Comparison of ENCODE assay signal across 8 cellular contexts in the genomic region with DNA sequence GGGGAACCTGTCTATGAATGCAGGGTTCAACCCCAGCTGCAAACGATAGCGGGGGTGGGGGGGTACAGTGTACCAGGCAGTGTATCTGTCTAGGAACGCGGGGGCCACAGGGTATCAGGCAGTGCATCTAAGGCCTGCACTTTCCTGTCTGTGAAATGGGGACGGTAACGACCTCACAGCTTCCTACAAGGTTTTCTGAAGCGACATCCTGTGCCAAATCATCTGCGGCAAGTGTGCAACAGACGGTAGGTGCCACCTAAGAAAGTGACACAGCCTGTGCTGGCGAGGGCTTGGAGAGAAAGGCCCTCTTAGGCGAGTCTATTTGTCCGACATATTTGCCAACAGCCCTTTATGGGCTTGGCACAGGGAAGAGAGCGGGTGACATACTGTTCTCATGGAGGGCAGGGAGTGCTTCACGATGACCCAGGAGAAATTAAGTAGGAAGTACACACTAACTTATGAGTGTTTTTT. TPM values are rescaled to one million over a fixed set of nuclear protein-coding genes. Genes with fewer than 3 reads are reported as not detected.
DNase-seq lines count a peak whose midpoint lies in the region; ATAC-seq and TF ChIP-seq lines count a peak whose summit lies in the region.

No MANE protein-coding gene starts in this region.

- H3K27ac Mint-ChIP-seq in activated B cell treated with CpG ODN at 0.5 μM for 24 hours, result peak overlapping the region; percentile 72

- H3K4me3 Mint-ChIP-seq in activated B cell treated with CpG ODN at 0.5 μM for 24 hours, result peak overlapping the region; percentile 59

- ATAC-seq in DND-41 (ENCODE audit: insufficient read depth, low read depth) (no peak), activated B cell treated with CpG ODN at 0.5 μM for 24 hours (ENCODE audit: low read depth) (no peak), GM21825 (IDR thresholded peaks at IDR 0.05; ENCODE audit: unreplicated experiment) (no peak), HG03025 (IDR thresholded peaks at IDR 0.05; ENCODE audit: low FRiP score, unreplicated experiment) (no peak)

- H3K4me3 ChIP-seq in DND-41 (ENCODE audit: low read depth in 1 of 2, low read length in 2 of 2) (no peak overlapping the region), duodenal mucosa (ENCODE audit: low read depth in 1 of 2, low read length in 2 of 2) (peak overlapping the region; percentile 31 to 38), rectal smooth muscle tissue (ENCODE audit: low read length) (peak overlapping the region; percentile 18)

- peak overlapping the region; percentile 43; the same call in 1 of the 2 replicates for H3K4me2 ChIP-seq in DND-41 (ENCODE audit: insufficient read depth, low read length)

- intact Hi-C loops in activated B cell treated with CpG ODN at 0.5 μM for 24 hours (cut with micrococcal nuclease), result loop anchor here (10.0 kb wide), 1 partner anchor 298 kb away; no protein-coding TSS in a partner anchor

- no peak overlapping the region for H3K9ac ChIP-seq in DND-41 (ENCODE audit: low read depth, low read length)
- H3K9ac ChIP-seq in duodenal mucosa (ENCODE audit: low read depth in 1 of 2, low read length in 2 of 2), result peak overlapping the region in 1 of 2 donors; percentile 6
- H3K9ac ChIP-seq in rectal smooth muscle tissue (ENCODE audit: low read length), result no peak overlapping the region

- H3K27ac ChIP-seq in DND-41 (ENCODE audit: low read length) (no peak overlapping the region), duodenal mucosa (ENCODE audit: low read depth, low read length) (no peak overlapping the region), rectal smooth muscle tissue (ENCODE audit: low read depth, low read length) (no peak overlapping the region)

- H3K27me3 Mint-ChIP-seq in activated B cell treated with CpG ODN at 0.5 μM for 24 hours, result no peaks in the 10 kb centered on the region

- peaks cover 90% of the 10 kb centered on the region for H4K20me1 ChIP-seq in DND-41 (ENCODE audit: insufficient read depth, low read length)

- CTCF ChIA-PET in activated B cell treated with CpG ODN at 0.5 μM for 24 hours (lab: Charles Lee), result no interaction called here

- peaks cover 86% of the 10 kb centered on the region for H3K4me1 Mint-ChIP-seq in activated B cell treated with CpG ODN at 0.5 μM for 24 hours

- DNase-seq in DND-41 (peak; percentile 43), activated B cell treated with CpG ODN at 0.5 μM for 24 hours (no peak), NCI-H2196 treated with DMSO at 0.1 percent for 48 hours (lab: John Stamatoyannopoulos, UW; ENCODE audit: unreplicated experiment) (no peak), OCI-M1 (lab: John Stamatoyannopoulos, UW) (no peak)

- POLR2A ChIA-PET in activated B cell treated with CpG ODN at 0.5 μM for 24 hours (lab: Charles Lee), result interaction anchor here (0.6 kb wide), 1 partner anchor 14 kb away, joined by 4 read pairs; no protein-coding TSS in a partner anchor

- peaks cover 100% of the 10 kb centered on the region for H3K79me2 ChIP-seq in DND-41 (ENCODE audit: insufficient read depth, low read length)

- H3K27me3 ChIP-seq in DND-41 (ENCODE audit: insufficient read depth, low read length, poor library complexity) (no peaks in the 10 kb centered on the region), duodenal mucosa (ENCODE audit: control insufficient read depth in 1 of 2, insufficient read depth in 2 of 2, low read length in 2 of 2) (no peaks in the 10 kb centered on the region), rectal smooth muscle tissue (ENCODE audit: control insufficient read depth, insufficient read depth, low read length) (no peaks in the 10 kb centered on the region)

- peaks cover 66% of the 10 kb centered on the region for H3K4me1 ChIP-seq in DND-41 (ENCODE audit: insufficient read depth, low read length)
- peaks cover 69 to 79% of the 10 kb centered on the region in 2 donors for H3K4me1 ChIP-seq in duodenal mucosa (ENCODE audit: control insufficient read depth in 1 of 2, insufficient read depth in 2 of 2, low read length in 2 of 2)
- H3K4me1 ChIP-seq in rectal smooth muscle tissue (ENCODE audit: control insufficient read depth, insufficient read depth, low read length), result peaks cover 44% of the 10 kb centered on the region

- TF ChIP-seq CTCF in DND-41 (IDR thresholded peaks at IDR 0.05; ENCODE audit: borderline replicate concordance, extremely low read depth, low read length, poor library complexity, severe bottlenecking) (no peak), activated B cell treated with CpG ODN at 0.5 μM for 24 hours (IDR thresholded peaks at IDR 0.05) (no peak)

- peaks cover 18% of the 10 kb centered on the region for H3K36me3 ChIP-seq in DND-41 (ENCODE audit: insufficient read depth, low read length)
- H3K36me3 ChIP-seq in duodenal mucosa (ENCODE audit: control insufficient read depth in 1 of 2, insufficient read depth in 2 of 2, low read length in 2 of 2), result no peaks in the 10 kb centered on the region
- H3K36me3 ChIP-seq in rectal smooth muscle tissue (ENCODE audit: control insufficient read depth, insufficient read depth, low read length), result no peaks in the 10 kb centered on the region

- no peaks in the 10 kb centered on the region for H3K9me3 ChIP-seq in DND-41 (ENCODE audit: insufficient read depth, low read length, severe bottlenecking)
- H3K9me3 ChIP-seq in duodenal mucosa (ENCODE audit: control insufficient read depth in 1 of 2, low read length in 2 of 2), result no peaks in the 10 kb centered on the region

- H3K9me3 Mint-ChIP-seq in activated B cell treated with CpG ODN at 0.5 μM for 24 hours, result no peaks in the 10 kb centered on the region

- no peak overlapping the region for H2AFZ ChIP-seq in DND-41 (ENCODE audit: low read depth, low read length)

- peaks cover 6% of the 10 kb centered on the region for H3K36me3 Mint-ChIP-seq in activated B cell treated with CpG ODN at 0.5 μM for 24 hours (ENCODE audit: low read depth)

RNA-seq across cellular contexts. Expression of gene DIDO1, which starts 3.8 kb away (rescaled TPM):
- total RNA-seq in activated B cell treated with CpG ODN at 0.5 μM for 24 hours, result 79.2 and 89.1 TPM in 2 replicates

RNA-seq across cellular contexts. Expression of gene GID8, which starts 15.5 kb away (rescaled TPM):
- 40.9 and 43.1 TPM in 2 replicates for total RNA-seq in activated B cell treated with CpG ODN at 0.5 μM for 24 hours

RNA-seq across cellular contexts. Expression of gene SLC17A9, which starts 30.0 kb away (rescaled TPM):
- 45.0 and 47.6 TPM in 2 replicates for total RNA-seq in activated B cell treated with CpG ODN at 0.5 μM for 24 hours

Comparison
In these comparisons a context has a peak if more than half of its experiments do, and no peak if none do; other contexts are left out.
1. H3K4me3 ChIP-seq: peak in duodenal mucosa (2 of 2) and rectal smooth muscle tissue (single experiment); none in DND-41 (0 of 2).